Comparison of ENCODE assay signal across 28 cellular contexts in genomic region chr6:96803106-96803481, GRCh38.
"Had no signal": no experiment of that assay in that cellular context is flagged by ENCODE, and none has a peak within 500 bp of the region (broad histone marks: within the 10 kb centered on the region; RNA-seq: fewer than 3 reads in every experiment).

No MANE protein-coding gene starts in this region.

- H3K27ac ChIP-seq: esophagus squamous epithelium, gastroesophageal sphincter, WERI-Rb-1 had no signal

- H3K36me3 ChIP-seq: esophagus squamous epithelium had no signal

- H3K4me3 ChIP-seq: esophagus squamous epithelium, gastroesophageal sphincter had no signal

- H3K9me3 ChIP-seq: esophagus squamous epithelium, gastroesophageal sphincter had no signal

- DNase-seq: activated B cell treated with CpG ODN at 0.5 μM for 24 hours; activated CD4-positive, alpha-beta T cell treated with anti-CD3 and anti-CD28 coated beads for 48 hours; activated CD4-positive, alpha-beta T cell treated with anti-CD3 and anti-CD28 coated beads, Interleukin-2, amount 50 U/mL, for 1 hour; activated CD4-positive, alpha-beta T cell treated with anti-CD3 and anti-CD28 coated beads, Interleukin-2, amount 50 U/mL, for 48 hours; activated CD8-positive, alpha-beta memory T cell treated with anti-CD3 and anti-CD28 coated beads for 24 hours; activated CD8-positive, alpha-beta T cell treated with anti-CD3 and anti-CD28 coated beads for 36 hours; activated effector memory CD4-positive, alpha-beta T cell treated with Interleukin-2 at 50 U/mL for 16 hours; activated gamma-delta T cell treated with Interleukin-2 at 50 U/mL for 16 hours; activated naive CD4-positive, alpha-beta T cell treated with anti-CD3 and anti-CD28 coated beads, Interleukin-2, amount 50 U/mL, for 16 hours; activated naive CD4-positive, alpha-beta T cell treated with Interleukin-2 at 50 U/mL for 16 hours; activated T-cell treated with anti-CD3 and anti-CD28 coated beads, Interleukin-2, amount 50 U/mL, for 4 hours; amniotic stem cell; anterior cingulate cortex; caudate nucleus; cortex of kidney; dermis blood vessel endothelial cell; effector CD4-positive, alpha-beta T cell; effector memory CD8-positive, alpha-beta T cell; erythroblast; esophagus squamous epithelium; foreskin melanocyte; T-helper 1 cell; T-helper 17 cell; T1000; WERI-Rb-1 had no signal

- H3K27me3 ChIP-seq: esophagus squamous epithelium, gastroesophageal sphincter had no signal

- ATAC-seq: activated CD4-positive, CD25-positive, alpha-beta regulatory T cell treated with anti-CD3 and anti-CD28 coated beads, Interleukin-2, amount 50 U/mL, for 24 hours; activated CD8-positive, alpha-beta T cell treated with anti-CD3 and anti-CD28 coated beads for 36 hours; activated T-cell treated with anti-CD3 and anti-CD28 coated beads, Interleukin-2, amount 50 U/mL, for 4 hours; activated T-helper 17 cell treated with anti-CD3 and anti-CD28 coated beads, Interleukin-2, amount 50 U/mL, for 72 hours; effector memory CD8-positive, alpha-beta T cell; gastroesophageal sphincter; T-helper 17 cell had no signal

- H3K4me1 ChIP-seq: esophagus squamous epithelium, gastroesophageal sphincter had no signal
